Comparison of ENCODE assay signal across 8 cellular contexts in genomic region chr2:170714156-170715061, GRCh38. TPM values are rescaled to one million over a fixed set of nuclear protein-coding genes. Genes with fewer than 3 reads are reported as not detected.
DNase-seq lines count a peak whose midpoint lies in the region; ATAC-seq and TF ChIP-seq lines count a peak whose summit lies in the region.

No MANE protein-coding gene starts in this region.

- H4K8ac ChIP-seq in mesendoderm (ENCODE audit: low read depth, low read length), result no peak overlapping the region

- H3K9me3 ChIP-seq in PC-9 (ENCODE audit: insufficient read depth, low read depth) (no peaks in the 10 kb centered on the region), aorta (ENCODE audit: control insufficient read depth, low read length) (no peaks in the 10 kb centered on the region)

- H2AFZ ChIP-seq in PC-9, result peak overlapping the region; percentile 89

- H3K36me3 ChIP-seq in PC-9 (ENCODE audit: low read depth) (no peaks in the 10 kb centered on the region), mesendoderm (ENCODE audit: control insufficient read depth, insufficient read depth, low read length) (no peaks in the 10 kb centered on the region), aorta (ENCODE audit: control insufficient read depth in 1 of 2, insufficient read depth in 2 of 2, low read length in 1 of 2) (no peaks in the 10 kb centered on the region)

- no peaks in the 10 kb centered on the region for H3K27me3 ChIP-seq in PC-9 (ENCODE audit: insufficient read depth, low read depth)
- H3K27me3 ChIP-seq in mesendoderm (ENCODE audit: insufficient read depth, low read length, poor library complexity), result no peaks in the 10 kb centered on the region
- no peaks in the 10 kb centered on the region for H3K27me3 ChIP-seq in aorta (ENCODE audit: control insufficient read depth in 1 of 2, insufficient read depth in 2 of 2, low read length in 1 of 2)

- peak overlapping the region; percentile 86 for H3K18ac ChIP-seq in mesendoderm (ENCODE audit: low read length)

- H4K20me1 ChIP-seq in PC-9 (ENCODE audit: insufficient read depth), result no peaks in the 10 kb centered on the region

- no peak overlapping the region for H4K5ac ChIP-seq in mesendoderm (ENCODE audit: low read length)

- peak overlapping the region; percentile 75 for H3K9ac ChIP-seq in mesendoderm (ENCODE audit: low read length)

- no peak for TF ChIP-seq CTCF in PC-9 (conservative IDR thresholded peaks at IDR 0.05)
- TF ChIP-seq CTCF in choroid plexus epithelial cell (conservative IDR thresholded peaks at IDR 0.05; ENCODE audit: low read depth, low read length), result no peak

- H3K56ac ChIP-seq in mesendoderm (ENCODE audit: low read length), result peak overlapping the region; percentile 91

- H3K23ac ChIP-seq in mesendoderm (ENCODE audit: low read length), result peak overlapping the region; percentile 85

- H3K27ac ChIP-seq in PC-9, result no peak overlapping the region
- H3K27ac ChIP-seq in mesendoderm (ENCODE audit: low read depth, low read length), result peak overlapping the region; percentile 86
- no peak overlapping the region for H3K27ac ChIP-seq in aorta (ENCODE audit: low read depth in 1 of 2, low read length in 2 of 2)

- no peaks in the 10 kb centered on the region for H3K79me2 ChIP-seq in PC-9 (ENCODE audit: low read depth)
- peaks cover 29% of the 10 kb centered on the region for H3K79me2 ChIP-seq in mesendoderm (ENCODE audit: control insufficient read depth, insufficient read depth, low read length)

- POLR2A ChIA-PET in PC-9 (lab: Charles Lee; ENCODE audit: unreplicated experiment), result interaction anchor here (0.7 to 1.1 kb wide), 3 partner anchors 63 to 249 kb away, joined by 3 to 11 read pairs (median 4); no protein-coding TSS in a partner anchor

- peak overlapping the region; percentile 5 for H2BK15ac ChIP-seq in mesendoderm (replicated peaks; ENCODE audit: low read depth)

- H3K79me1 ChIP-seq in mesendoderm (ENCODE audit: low read length), result no peaks in the 10 kb centered on the region

- H3K4me1 ChIP-seq in PC-9 (replicated peaks; ENCODE audit: insufficient read depth) (no peaks in the 10 kb centered on the region), mesendoderm (ENCODE audit: control insufficient read depth, low read depth, low read length) (peaks cover 8% of the 10 kb centered on the region), aorta (ENCODE audit: control insufficient read depth in 1 of 2, insufficient read depth in 2 of 2, low read length in 2 of 2) (no peaks in the 10 kb centered on the region)

- H2BK5ac ChIP-seq in mesendoderm (ENCODE audit: low read length), result peak overlapping the region; percentile 38

- H2BK120ac ChIP-seq in mesendoderm (ENCODE audit: low read depth, low read length), result peak overlapping the region; percentile 69

- peak; percentile 20 for DNase-seq in activated CD4-positive, alpha-beta T cell treated with anti-CD3 and anti-CD28 coated beads for 48 hours
- DNase-seq in activated CD4-positive, alpha-beta T cell treated with anti-CD3 and anti-CD28 coated beads, Interleukin-2, amount 50 U/mL, for 4 hours, result no peak
- DNase-seq in PC-9, result peak in 1 of 2 experiments; percentile 53
- no peak for DNase-seq in choroid plexus epithelial cell (ENCODE audit: low read depth)
- peak; percentile 78 for DNase-seq in mesendoderm
- DNase-seq in aorta, result peak in 1 of 2 donors; percentile 84

- no peaks in the 10 kb centered on the region for H3K9me2 ChIP-seq in PC-9 (ENCODE audit: insufficient read depth)

- intact Hi-C loops in PC-9 (cut with micrococcal nuclease; ENCODE audit: unreplicated experiment), result loop anchor here (2.0 to 10.0 kb wide), 4 partner anchors 56 to 340 kb away; partner anchors contain the start of gene ERICH2
- intact Hi-C loops in aorta (cut with DNase I), result loop anchor here (5.0 to 10.0 kb wide), 7 partner anchors 58 to 300 kb away; partner anchors contain the start of genes ERICH2 (in 1 of the 2) and GAD1 (in 1 of the 2)

- H3K4me2 ChIP-seq in PC-9, result peak overlapping the region; percentile 88
- H3K4me2 ChIP-seq in mesendoderm (ENCODE audit: low read length), result peak overlapping the region; percentile 91

- H3F3A ChIP-seq in PC-9 (ENCODE audit: insufficient read depth, low read depth), result no peaks in the 10 kb centered on the region

- CTCF ChIA-PET in PC-9 (lab: Charles Lee), result no interaction called here

- ATAC-seq in aorta (ENCODE audit: low FRiP score) (peak; percentile 78), HG03342 (IDR thresholded peaks at IDR 0.05; ENCODE audit: unreplicated experiment) (no peak), HG03095 (IDR thresholded peaks at IDR 0.05; ENCODE audit: unreplicated experiment) (no peak)

- H3K4me3 ChIP-seq in PC-9 (peak overlapping the region; percentile 77), choroid plexus epithelial cell (ENCODE audit: low read depth, low read length) (peak overlapping the region; percentile 29), mesendoderm (ENCODE audit: low read length) (peak overlapping the region; percentile 42), aorta (ENCODE audit: low read length in 2 of 2) (peak overlapping the region; percentile 53 to 56)

- peak overlapping the region; percentile 77 for H3K4ac ChIP-seq in mesendoderm (ENCODE audit: low read depth, low read length)

- H2AK5ac ChIP-seq in mesendoderm (ENCODE audit: low read length), result no peak overlapping the region

- no TSS peak for BruUV-seq in PC-9 (replicated peaks; lab: Mats Ljungman, UMichigan)

- WGBS in mesendoderm (ENCODE audit: extremely low coverage, insufficient coverage, low lambda C conversion rate), result no CpG with 5 or more reads among the region's 74 CpGs
- WGBS in aorta, 2 donors, result 1 to 2% methylated on average over 71 to 74 of the region's 74 CpGs

RNA-seq across cellular contexts. Expression of gene SP5, which starts 0.7 kb away (rescaled TPM):
- total RNA-seq in PC-9 (2021) (1.9 and 7.3 TPM in 2 replicates), aorta (1 to 10 TPM; 3.2 to 3.6 TPM)
- polyA plus RNA-seq in mesendoderm (2013, experiment 1 of 2), result 176 TPM
- 197 TPM for polyA plus RNA-seq in mesendoderm (2013, experiment 2 of 2)
- not detected for polyA plus RNA-seq in aorta

RNA-seq across cellular contexts. Expression of gene ERICH2, which starts 55.8 kb away (rescaled TPM):
- total RNA-seq in PC-9 (2021) (1.7 and 2.0 TPM in 2 replicates), aorta (1 to 10 TPM in 1 of 2 donors, under 1 TPM in 1; 0.69 to 1.3 TPM)
- 4.9 TPM for polyA plus RNA-seq in mesendoderm (2013, experiment 1 of 2)
- polyA plus RNA-seq in mesendoderm (2013, experiment 2 of 2), result 4.9 TPM
- polyA plus RNA-seq in aorta, result 1 to 10 TPM in 1 of 2 donors, not detected in 1; 3.0 TPM

Comparison
In these comparisons a context has a peak if more than half of its experiments do, and no peak if none do; other contexts are left out.
1. DNase-seq: peak in activated CD4-positive, alpha-beta T cell treated with anti-CD3 and anti-CD28 coated beads for 48 hours (single experiment) and mesendoderm (single experiment); none in activated CD4-positive, alpha-beta T cell treated with anti-CD3 and anti-CD28 coated beads, Interleukin-2, amount 50 U/mL, for 4 hours (0 of 2) and choroid plexus epithelial cell (single experiment).
2. Peak in every context shown above with its lines, with median percentiles within 50 percentile points of each other: H3K4me3 ChIP-seq.